9 cellular contexts compared by ENCODE assay signal in genomic region chr1:91500756-91501526, GRCh38. TPM values are rescaled to one million over a fixed set of nuclear protein-coding genes. Genes with fewer than 3 reads are reported as not detected.
A peak's percentile ranks its signal among the peaks of the same experiment; 100 is the strongest.
DNase-seq lines count a peak whose midpoint lies in the region; ATAC-seq, FAIRE-seq and TF ChIP-seq lines count a peak whose summit lies in the region.
"Had no signal": no experiment of that assay in that cellular context is flagged by ENCODE, and none has a peak within 500 bp of the region (broad histone marks: within the 10 kb centered on the region; RNA-seq: fewer than 3 reads in every experiment).

CDC7 (plus strand) TSS chr1:91500851; CDS start chr1:91501717, 866 bp downstream.

- H3K9ac ChIP-seq in keratinocyte (ENCODE audit: control insufficient read depth, extremely low read depth, insufficient read depth, low read length): peak within 1 kb of the TSS; percentile 91

- peak; percentile 82 for ATAC-seq in GM18909 (IDR thresholded peaks at IDR 0.05; ENCODE audit: poor library complexity, unreplicated experiment)
- peak; percentile 82 for ATAC-seq in HG03159 (IDR thresholded peaks at IDR 0.05; ENCODE audit: unreplicated experiment)

- no peaks in the 10 kb centered on the region for H4K20me1 ChIP-seq in keratinocyte (ENCODE audit: control insufficient read depth, extremely low read depth, insufficient read depth, low read length)

- peak within 1 kb of the TSS; percentile 87 for H3K4me3 ChIP-seq in AG10803 (ENCODE audit: low read length)
- peak within 1 kb of the TSS; percentile 69 to 88 (median 87) for H3K4me3 ChIP-seq in keratinocyte (ENCODE audit: control insufficient read depth in 2 of 3, extremely low read depth in 1 of 3, insufficient read depth in 2 of 3, low read depth in 1 of 3, low read length in 3 of 3)

- peaks cover 10% of the 10 kb centered on the region for H3K79me2 ChIP-seq in keratinocyte (ENCODE audit: control insufficient read depth, insufficient read depth, low read length)

- no peaks in the 10 kb centered on the region for H3K27me3 ChIP-seq in keratinocyte (ENCODE audit: control insufficient read depth, extremely low read depth, insufficient read depth, low read length)

- TF ChIP-seq CTCF in AG10803 (conservative IDR thresholded peaks at IDR 0.05; ENCODE audit: low read length) (peak; percentile 40), keratinocyte (optimal IDR thresholded peaks at IDR 0.05 in 1 of 3, IDR thresholded peaks at IDR 0.05 in 1 of 3, conservative IDR thresholded peaks at IDR 0.05 in 1 of 3; ENCODE audit: extremely low read depth in 1 of 3, insufficient read depth in 2 of 3, low read length in 3 of 3) (peak; percentile 30 to 36 (median 32))

- peak within 1 kb of the TSS; percentile 100 for H2AFZ ChIP-seq in keratinocyte (ENCODE audit: control insufficient read depth, low read length)

- dilution Hi-C loops in keratinocyte (cut with MboI; ENCODE audit: extremely low pct_ligation_motif_present, low sequenced_read_pairs): no loop called here

- no peaks in the 10 kb centered on the region for H3K9me3 ChIP-seq in keratinocyte (ENCODE audit: control insufficient read depth, low read depth, low read length)

- peaks cover 19% of the 10 kb centered on the region for H3K4me1 ChIP-seq in keratinocyte (ENCODE audit: control insufficient read depth, extremely low read depth, insufficient read depth, low read length)

- no peaks in the 10 kb centered on the region for H3K9me1 ChIP-seq in keratinocyte (ENCODE audit: control insufficient read depth, extremely low read depth, insufficient read depth, low read length)

- no peak for FAIRE-seq in keratinocyte (lab: Jason Lieb, UNC)
- FAIRE-seq: colon had no signal

- DNase-seq in AG10803 (ENCODE audit: low read depth) (peak; percentile 86), NCI-H2227 (lab: John Stamatoyannopoulos, UW; ENCODE audit: unreplicated experiment) (peak; percentile 97), cerebellar cortex (ENCODE audit: low spot score) (peak; percentile 93), keratinocyte (ENCODE audit: low read depth, low spot score) (peak; percentile 40)
- DNase-seq in activated CD4-positive, CD25-positive, alpha-beta regulatory T cell treated with anti-CD3 and anti-CD28 coated beads, Interleukin-2, amount 50 U/mL, for 16 hours (ENCODE audit: low read depth, low spot score): peak; percentile 69
- peak; percentile 82 to 85 (median 84) for DNase-seq in stimulated activated CD4-positive, alpha-beta T cell treated with anti-CD3 and anti-CD28 coated beads, Interleukin-12 subunit alpha, Interleukin-12 subunit beta, amount 100 ng/mL, for 48 hours (ENCODE audit: low read depth in 2 of 3, low spot score in 1 of 3)

- H3K4me2 ChIP-seq in keratinocyte (ENCODE audit: control insufficient read depth, extremely low read depth, insufficient read depth, low read depth, low read length): peak within 1 kb of the TSS; percentile 98

- H3K36me3 ChIP-seq in keratinocyte (ENCODE audit: control insufficient read depth in 2 of 2, extremely low read depth in 1 of 2, insufficient read depth in 2 of 2, low read length in 2 of 2): no peaks in the 10 kb centered on the region

- peak within 1 kb of the TSS; percentile 89 for H3K27ac ChIP-seq in keratinocyte (ENCODE audit: control insufficient read depth, insufficient read depth, low read length)

RNA-seq across cellular contexts. Expression of gene CDC7, which starts in this region (rescaled TPM):
- polyA plus RNA-seq in keratinocyte: 2.6 to 8.1 TPM (median 4.4 TPM) in 3 replicates
- 0.49 TPM for polyA plus RNA-seq in keratinocyte (2011; ENCODE audit: low read depth)
- 1.7 and 3.2 TPM in 2 replicates for polyA plus RNA-seq in keratinocyte (2011; cell fraction: cytosol; rRNA removed)
- 3.3 and 5.1 TPM in 2 replicates for polyA plus RNA-seq in keratinocyte (2011; cell fraction: nucleus; rRNA removed)
- polyA plus RNA-seq in keratinocyte (2012; ENCODE audit: low replicate concordance): 0.87 and 3.6 TPM in 2 replicates
- 0.82 to 4.4 TPM (median 2.9 TPM) in 3 replicates for polyA minus RNA-seq in keratinocyte
- 0.96 TPM for polyA minus RNA-seq in keratinocyte (2011; cell fraction: cytosol; rRNA and poly(A)+ RNA removed)
- 1.2 and 2.1 TPM in 2 replicates for polyA minus RNA-seq in keratinocyte (2011; cell fraction: nucleus; rRNA and poly(A)+ RNA removed)

Comparison
In these comparisons a context has a peak if more than half of its experiments do, and no peak if none do; other contexts are left out.
1. Peak in every context shown above with its lines: DNase-seq, ATAC-seq, H3K4me3 ChIP-seq and H3K27ac ChIP-seq.
2. DNase-seq: peak in every context shown above with its lines; median percentile 97 in NCI-H2227; 93 in cerebellar cortex; 86 in AG10803; 84 in stimulated activated CD4-positive, alpha-beta T cell treated with anti-CD3 and anti-CD28 coated beads, Interleukin-12 subunit alpha, Interleukin-12 subunit beta, amount 100 ng/mL, for 48 hours; 69 in activated CD4-positive, CD25-positive, alpha-beta regulatory T cell treated with anti-CD3 and anti-CD28 coated beads, Interleukin-2, amount 50 U/mL, for 16 hours; 40 in keratinocyte.